Comparison of ENCODE assay signal across 9 cellular contexts in genomic region chr4:2255501-2256155, GRCh38. TPM values are rescaled to one million over a fixed set of nuclear protein-coding genes. Genes with fewer than 3 reads are reported as not detected.
DNase-seq lines count a peak whose midpoint lies in the region; ATAC-seq and TF ChIP-seq lines count a peak whose summit lies in the region.
"Had no signal": no experiment of that assay in that cellular context is flagged by ENCODE, and none has a peak within 500 bp of the region (broad histone marks: within the 10 kb centered on the region; RNA-seq: fewer than 3 reads in every experiment).

No MANE protein-coding gene starts in this region.

- H3K4me3 ChIP-seq in esophagus squamous epithelium, result peak overlapping the region in 1 of 4 donors; percentile 34

- peaks cover 5 to 80% (median 18%) of the 10 kb centered on the region in 3 donors for H3K36me3 ChIP-seq in esophagus squamous epithelium

- ATAC-seq in omental fat pad (ENCODE audit: low FRiP score), result peak; percentile 41
- no peak for ATAC-seq in HG03135 (IDR thresholded peaks at IDR 0.05; ENCODE audit: unreplicated experiment)
- ATAC-seq in HG02970 (IDR thresholded peaks at IDR 0.05; ENCODE audit: low FRiP score, unreplicated experiment), result no peak

- no peak for TF ChIP-seq CTCF in esophagus squamous epithelium (IDR thresholded peaks at IDR 0.05)
- no peak for TF ChIP-seq CTCF in omental fat pad (IDR thresholded peaks at IDR 0.05)

- peak overlapping the region; percentile 74 to 98 (median 92) for H3K27ac ChIP-seq in esophagus squamous epithelium

- TF ChIP-seq POLR2A in esophagus squamous epithelium (IDR thresholded peaks at IDR 0.05), result no peak

- H3K9me3 ChIP-seq in esophagus squamous epithelium, result no peaks in the 10 kb centered on the region

- peaks cover 53 to 77% (median 53%) of the 10 kb centered on the region in 3 donors for H3K4me1 ChIP-seq in esophagus squamous epithelium

- intact Hi-C loops in esophagus squamous epithelium (cut with DNase I), result loop anchor here (10.0 kb wide), 1 partner anchor 159 kb away; the partner anchor contains the start of genes CFAP99 and ZFYVE28

- DNase-seq in stimulated activated CD4-positive, alpha-beta T cell treated with anti-CD3 and anti-CD28 coated beads, Interleukin-15, amount 100 ng/mL, for 24 hours, result peak; percentile 1
- no peak for DNase-seq in stimulated activated CD4-positive, alpha-beta T cell treated with anti-CD3 and anti-CD28 coated beads, Interleukin-4, amount 100 ng/mL, for 1 hour
- DNase-seq in esophagus squamous epithelium (lab: John Stamatoyannopoulos, UW), result no peak
- DNase-seq in omental fat pad (ENCODE audit: low spot score), result peak; percentile 28
- DNase-seq in NCI-H526 treated with DMSO at 0.1 percent for 48 hours (lab: John Stamatoyannopoulos, UW), result no peak
- no peak for DNase-seq in globus pallidus (ENCODE audit: low spot score)
- DNase-seq: nephron progenitor cell had no signal

- no peaks in the 10 kb centered on the region for H3K27me3 ChIP-seq in esophagus squamous epithelium

- 30 to 40% methylated on average over 1 to 2 of the region's 18 CpGs for WGBS in esophagus squamous epithelium, 2 donors

RNA-seq across cellular contexts. Expression of gene MXD4, which starts 6.3 kb away (rescaled TPM):
- total RNA-seq in esophagus squamous epithelium (10 to 100 TPM; 12.9 to 32.2 (median 27.8) TPM), omental fat pad (100 to 1,000 TPM in 1 of 4 donors, 10 to 100 TPM in 3; 33.7 to 118 (median 59.5) TPM)

RNA-seq across cellular contexts. Expression of gene HAUS3, which starts 13.7 kb away (rescaled TPM):
- total RNA-seq in esophagus squamous epithelium, result 10 to 100 TPM in 3 of 4 donors, 1 to 10 TPM in 1; 8.9 to 13.0 (median 10.7) TPM
- 10 to 100 TPM in 3 of 4 donors, 1 to 10 TPM in 1; 9.5 to 27.6 (median 10.8) TPM for total RNA-seq in omental fat pad

RNA-seq across cellular contexts. Expression of gene POLN, which starts 13.7 kb away (rescaled TPM):
- total RNA-seq in esophagus squamous epithelium (1 to 10 TPM in 3 of 4 donors, under 1 TPM in 1; 0.19 to 1.5 (median 1.2) TPM), omental fat pad (1 to 10 TPM; 4.7 to 7.3 (median 5.1) TPM)

Comparison
In these comparisons a context has a peak if more than half of its experiments do, and no peak if none do; other contexts are left out.
1. DNase-seq: peak in stimulated activated CD4-positive, alpha-beta T cell treated with anti-CD3 and anti-CD28 coated beads, Interleukin-15, amount 100 ng/mL, for 24 hours (single experiment) and omental fat pad (single experiment); none in stimulated activated CD4-positive, alpha-beta T cell treated with anti-CD3 and anti-CD28 coated beads, Interleukin-4, amount 100 ng/mL, for 1 hour (single experiment), esophagus squamous epithelium (single experiment), NCI-H526 treated with DMSO at 0.1 percent for 48 hours (single experiment) and globus pallidus (single experiment).